1 cellular context compared by ENCODE assay signal in the genomic region with DNA sequence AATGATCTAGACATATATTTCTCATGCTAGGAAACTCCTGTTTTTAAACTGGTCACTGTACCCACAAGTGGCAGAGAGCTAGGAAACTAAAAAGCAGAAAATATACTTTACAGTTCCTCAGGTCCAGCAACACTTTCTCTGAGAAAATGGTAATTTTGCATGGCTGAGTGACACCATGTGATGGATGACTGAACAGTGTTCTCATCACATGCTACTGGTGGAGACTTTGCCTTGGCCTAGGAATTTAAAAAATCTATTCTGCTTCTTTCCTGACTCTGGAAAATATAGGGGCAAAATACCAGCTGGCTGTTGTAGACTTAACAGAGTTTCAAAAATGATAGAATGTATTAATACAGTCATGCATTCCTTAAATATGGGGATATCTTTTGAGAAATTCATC.
TF ChIP-seq lines count a peak whose summit lies in the region.

No MANE protein-coding gene starts in this region.

TF ChIP-seq in SK-N-SH treated with all-trans-retinoic acid at 6 μM for 48 hours, 23 proteins besides CTCF, POLR2A, EP300 and RAD21 (continued from another document):
- no peak for TF ChIP-seq BACH2 (CRISPR knock-in tag; IDR thresholded peaks at IDR 0.05; ENCODE audit: borderline replicate concordance)
- no peak for TF ChIP-seq GLIS3 (CRISPR knock-in tag; IDR thresholded peaks at IDR 0.05)
- TF ChIP-seq ZFP3 (CRISPR knock-in tag; IDR thresholded peaks at IDR 0.05) = no peak
- no peak for TF ChIP-seq CSRNP3 (CRISPR knock-in tag; IDR thresholded peaks at IDR 0.05)
